Comparison of ENCODE assay signal across 8 cellular contexts in the genomic region with DNA sequence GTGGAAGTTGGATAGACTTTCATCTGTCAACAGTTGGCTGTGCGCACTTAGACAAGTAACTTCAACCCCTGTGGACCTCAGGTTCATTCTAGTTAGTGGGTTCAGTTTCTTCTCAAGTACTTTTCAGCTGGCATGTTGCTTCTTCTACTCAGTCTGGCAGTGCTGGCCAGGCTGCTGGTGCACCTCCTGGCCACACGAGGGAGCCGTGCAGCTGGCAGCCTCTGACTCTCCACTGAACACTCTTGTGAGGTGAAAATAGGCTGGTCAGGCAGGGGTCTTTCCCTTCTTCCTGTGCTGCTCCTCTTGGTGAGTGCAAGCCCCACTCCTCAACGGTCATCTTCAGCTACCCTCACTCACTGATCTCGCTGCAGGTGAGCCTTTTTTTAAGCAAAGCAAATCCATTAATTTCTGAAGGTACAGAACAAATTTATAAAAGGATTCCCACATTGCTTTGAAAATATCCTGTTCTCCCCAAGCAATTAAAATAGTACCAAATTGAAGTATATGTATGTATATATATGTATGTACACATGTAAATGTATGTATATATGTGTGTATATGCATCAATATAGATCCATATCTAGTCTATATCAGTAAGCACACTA. TPM values are rescaled to one million over a fixed set of nuclear protein-coding genes. Genes with fewer than 3 reads are reported as not detected.
DNase-seq lines count a peak whose midpoint lies in the region; TF ChIP-seq lines count a peak whose summit lies in the region.

No MANE protein-coding gene starts in this region.

- WGBS in mesenchymal stem cell: 0% methylated on average over 4 of the region's 5 CpGs

- no peak overlapping the region for H3K18ac ChIP-seq in mesenchymal stem cell (ENCODE audit: low read depth in 1 of 2, low read length in 2 of 2)

- H3K14ac ChIP-seq in mesenchymal stem cell (ENCODE audit: low read length in 2 of 2): no peak overlapping the region

- H3K23ac ChIP-seq in mesenchymal stem cell (ENCODE audit: low read length in 2 of 2): no peak overlapping the region

- no peaks in the 10 kb centered on the region for H3K79me1 ChIP-seq in mesenchymal stem cell (replicated peaks; ENCODE audit: low read length, poor library complexity, severe bottlenecking)

- H3K9ac ChIP-seq in mesenchymal stem cell (ENCODE audit: low read length): no peak overlapping the region

- H3K36me3 ChIP-seq in mesenchymal stem cell (ENCODE audit: control insufficient read depth in 1 of 2, insufficient read depth in 2 of 2, low read depth in 1 of 2, low read length in 2 of 2): no peaks in the 10 kb centered on the region

- no peak overlapping the region for H3K4me3 ChIP-seq in HFF-Myc (replicated peaks; ENCODE audit: low read depth, low read length)
- no peak overlapping the region for H3K4me3 ChIP-seq in choroid plexus epithelial cell (ENCODE audit: low read depth, low read length)
- no peak overlapping the region for H3K4me3 ChIP-seq in mesenchymal stem cell (ENCODE audit: insufficient read depth in 1 of 2, low read depth in 1 of 2, low read length in 2 of 2)

- no peak overlapping the region for H2BK5ac ChIP-seq in mesenchymal stem cell (ENCODE audit: low read depth, low read length, poor library complexity, severe bottlenecking)

- H2BK15ac ChIP-seq in mesenchymal stem cell (ENCODE audit: low read depth, poor library complexity, severe bottlenecking): no peak overlapping the region

- DNase-seq in DMS 273 (lab: John Stamatoyannopoulos, UW; ENCODE audit: unreplicated experiment) (peak; percentile 79), DMS 273 treated with DMSO at 0.1 percent for 48 hours (lab: John Stamatoyannopoulos, UW) (no peak), HFF-Myc (ENCODE audit: extremely low read depth, low read depth) (peak; percentile 2), NCI-H2029 (lab: John Stamatoyannopoulos, UW) (peak; percentile 3), choroid plexus epithelial cell (ENCODE audit: low read depth) (peak; percentile 61), mesenchymal stem cell (peak; percentile 31)
- peak; percentile 28 to 34 for DNase-seq in activated CD4-positive, alpha-beta T cell treated with anti-CD3 and anti-CD28 coated beads for 24 hours (ENCODE audit: low read depth in 2 of 2)
- DNase-seq in stimulated activated CD8-positive, alpha-beta memory T cell treated with anti-CD3 and anti-CD28 coated beads, Interleukin-4, amount 100 ng/mL, for 24 hours (ENCODE audit: low read depth): peak; percentile 36

- H3K27ac ChIP-seq in mesenchymal stem cell (ENCODE audit: low read length, poor library complexity, severe bottlenecking): no peak overlapping the region

- H3K4me1 ChIP-seq in mesenchymal stem cell (ENCODE audit: control insufficient read depth, insufficient read depth, low read depth, low read length): no peaks in the 10 kb centered on the region

- no peak overlapping the region for H2BK12ac ChIP-seq in mesenchymal stem cell (ENCODE audit: low read length in 2 of 2)

- H2BK120ac ChIP-seq in mesenchymal stem cell (ENCODE audit: low read depth, low read length): no peak overlapping the region

- H2AFZ ChIP-seq in mesenchymal stem cell (ENCODE audit: low read depth, low read length): no peak overlapping the region

- H3K9me3 ChIP-seq in mesenchymal stem cell (ENCODE audit: control insufficient read depth, low read length): no peaks in the 10 kb centered on the region

- no peak overlapping the region for H3K4ac ChIP-seq in mesenchymal stem cell (ENCODE audit: low read depth in 1 of 2, low read length in 2 of 2)

- H2AK5ac ChIP-seq in mesenchymal stem cell (ENCODE audit: low read length, severe bottlenecking): no peak overlapping the region

- no peak overlapping the region for H4K91ac ChIP-seq in mesenchymal stem cell (ENCODE audit: low read length)

- H3K4me2 ChIP-seq in mesenchymal stem cell (ENCODE audit: low read length, poor library complexity, severe bottlenecking): no peak overlapping the region

- H3K27me3 ChIP-seq in mesenchymal stem cell (ENCODE audit: control insufficient read depth in 1 of 2, insufficient read depth in 1 of 2, low read length in 2 of 2): peaks cover 0 to 34% of the 10 kb centered on the region in 2 experiments

- TF ChIP-seq CTCF in HFF-Myc (IDR thresholded peaks at IDR 0.05; ENCODE audit: low read depth, low read length, missing control alignments) (peak; percentile 85), choroid plexus epithelial cell (conservative IDR thresholded peaks at IDR 0.05; ENCODE audit: low read depth, low read length) (peak; percentile 87)

- no peak overlapping the region for H4K8ac ChIP-seq in mesenchymal stem cell (ENCODE audit: low read length)

RNA-seq across cellular contexts. Expression of gene LONRF3, which starts 30.6 kb away (rescaled TPM):
- polyA plus RNA-seq in mesenchymal stem cell (2013, experiment 1 of 2): 0.11 TPM
- 0.10 TPM for polyA plus RNA-seq in mesenchymal stem cell (2013, experiment 2 of 2)
